In genomic region chr15:89349212-89349558, GRCh38 we compare ENCODE assay signal across 19 cellular contexts. TPM values are rescaled to one million over a fixed set of nuclear protein-coding genes. Genes with fewer than 3 reads are reported as not detected.
A peak's percentile ranks its signal among the peaks of the same experiment; 100 is the strongest.
DNase-seq lines count a peak whose midpoint lies in the region; ATAC-seq and TF ChIP-seq lines count a peak whose summit lies in the region.
"Had no signal": no experiment of that assay in that cellular context is flagged by ENCODE, and none has a peak within 500 bp of the region (broad histone marks: within the 10 kb centered on the region; RNA-seq: fewer than 3 reads in every experiment).

No MANE protein-coding gene starts in this region.

- H3K27ac ChIP-seq in CD4-positive, CD25-positive, alpha-beta regulatory T cell (ENCODE audit: insufficient read depth, low read length, poor library complexity, severe bottlenecking) = no peak overlapping the region
- H3K27ac ChIP-seq in KMS-11 (peak overlapping the region; percentile 14; the same call in 1 of the 2 replicates), osteoblast (ENCODE audit: low read depth, low read length) (no peak overlapping the region)
- H3K27ac ChIP-seq: left ventricle myocardium inferior, VCaP had no signal

- H3K36me3 Mint-ChIP-seq in CD4-positive, CD25-positive, alpha-beta regulatory T cell = no peaks in the 10 kb centered on the region
- no peaks in the 10 kb centered on the region for H3K36me3 Mint-ChIP-seq in activated CD4-positive, alpha-beta memory T cell treated with anti-CD3 and anti-CD28 coated beads, Interleukin-2, amount 10 ng/mL, durations not matched to agents 7 days and 5 days (ENCODE audit: low read depth)
- H3K36me3 Mint-ChIP-seq: activated naive CD8-positive, alpha-beta T cell treated with anti-CD3 and anti-CD28 coated beads, Interleukin-2, amount 10 ng/mL, durations not matched to agents 7 days and 5 days had no signal

- peaks cover 39% of the 10 kb centered on the region for H3K27me3 Mint-ChIP-seq in CD4-positive, CD25-positive, alpha-beta regulatory T cell
- H3K27me3 Mint-ChIP-seq in activated CD4-positive, alpha-beta memory T cell treated with anti-CD3 and anti-CD28 coated beads, Interleukin-2, amount 10 ng/mL, durations not matched to agents 7 days and 5 days = peaks cover 26% of the 10 kb centered on the region

- peak; percentile 20 to 39 for ATAC-seq in CD4-positive, CD25-positive, alpha-beta regulatory T cell (ENCODE audit: low read depth in 2 of 2)
- ATAC-seq in GM21576 (IDR thresholded peaks at IDR 0.05; ENCODE audit: unreplicated experiment) = no peak
- ATAC-seq: GM23338, Right ventricle myocardium inferior had no signal

- H3K79me2 ChIP-seq in KMS-11 (ENCODE audit: insufficient read depth, low read depth) (no peaks in the 10 kb centered on the region), osteoblast (ENCODE audit: insufficient read depth, low read length) (no peaks in the 10 kb centered on the region)

- peaks cover 4 to 9% (median 6%) of the 10 kb centered on the region in 4 donors for H3K4me1 Mint-ChIP-seq in CD4-positive, CD25-positive, alpha-beta regulatory T cell
- peaks cover 9% of the 10 kb centered on the region for H3K4me1 Mint-ChIP-seq in activated CD4-positive, alpha-beta memory T cell treated with anti-CD3 and anti-CD28 coated beads, Interleukin-2, amount 10 ng/mL, durations not matched to agents 7 days and 5 days
- H3K4me1 Mint-ChIP-seq: activated naive CD8-positive, alpha-beta T cell treated with anti-CD3 and anti-CD28 coated beads, Interleukin-2, amount 10 ng/mL, durations not matched to agents 7 days and 5 days had no signal

- H3K27me3 ChIP-seq in CD4-positive, CD25-positive, alpha-beta regulatory T cell (ENCODE audit: control insufficient read depth, insufficient read depth, low read length) = peaks cover 3% of the 10 kb centered on the region
- no peaks in the 10 kb centered on the region; the same call in 1 of the 2 replicates for H3K27me3 ChIP-seq in KMS-11 (ENCODE audit: insufficient read depth, low read depth)
- peaks cover 56% of the 10 kb centered on the region for H3K27me3 ChIP-seq in osteoblast (ENCODE audit: insufficient read depth, low read length)

- H4K20me1 ChIP-seq in KMS-11 (ENCODE audit: insufficient read depth) (no peaks in the 10 kb centered on the region), osteoblast (ENCODE audit: insufficient read depth, low read length) (peaks cover 4% of the 10 kb centered on the region)

- H3K27ac Mint-ChIP-seq in CD4-positive, CD25-positive, alpha-beta regulatory T cell = no peak overlapping the region
- peak overlapping the region; percentile 47 for H3K27ac Mint-ChIP-seq in activated CD4-positive, alpha-beta memory T cell treated with anti-CD3 and anti-CD28 coated beads, Interleukin-2, amount 10 ng/mL, durations not matched to agents 7 days and 5 days
- H3K27ac Mint-ChIP-seq: activated naive CD8-positive, alpha-beta T cell treated with anti-CD3 and anti-CD28 coated beads, Interleukin-2, amount 10 ng/mL, durations not matched to agents 7 days and 5 days; GM23338; HFFc6 had no signal

- peak overlapping the region; percentile 53 for H2AFZ ChIP-seq in KMS-11 (ENCODE audit: low read depth)
- no peak overlapping the region for H2AFZ ChIP-seq in osteoblast (ENCODE audit: low read length)
- H2AFZ ChIP-seq: GM23338 had no signal

- H3K9me3 ChIP-seq in CD4-positive, CD25-positive, alpha-beta regulatory T cell (ENCODE audit: control insufficient read depth in 2 of 2, low read length in 2 of 2) = no peaks in the 10 kb centered on the region
- H3K9me3 ChIP-seq in osteoblast (ENCODE audit: low read depth, low read length) = no peaks in the 10 kb centered on the region
- H3K9me3 ChIP-seq: left ventricle myocardium inferior had no signal

- H3K4me2 ChIP-seq in KMS-11 (peak overlapping the region; percentile 57; the same call in 1 of the 2 replicates), osteoblast (ENCODE audit: insufficient read depth, low read length) (no peak overlapping the region)
- H3K4me2 ChIP-seq: GM23338, smooth muscle cell had no signal

- H3K4me3 Mint-ChIP-seq in CD4-positive, CD25-positive, alpha-beta regulatory T cell = no peak overlapping the region
- H3K4me3 Mint-ChIP-seq in activated CD4-positive, alpha-beta memory T cell treated with anti-CD3 and anti-CD28 coated beads, Interleukin-2, amount 10 ng/mL, durations not matched to agents 7 days and 5 days = no peak overlapping the region
- H3K4me3 Mint-ChIP-seq: activated naive CD8-positive, alpha-beta T cell treated with anti-CD3 and anti-CD28 coated beads, Interleukin-2, amount 10 ng/mL, durations not matched to agents 7 days and 5 days; GM23338; HFFc6 had no signal

- H3K9me3 Mint-ChIP-seq in CD4-positive, CD25-positive, alpha-beta regulatory T cell = peaks cover 0 to 1% (median 0%) of the 10 kb centered on the region in 7 donors
- H3K9me3 Mint-ChIP-seq in activated CD4-positive, alpha-beta memory T cell treated with anti-CD3 and anti-CD28 coated beads, Interleukin-2, amount 10 ng/mL, durations not matched to agents 7 days and 5 days = no peaks in the 10 kb centered on the region
- H3K9me3 Mint-ChIP-seq: activated naive CD8-positive, alpha-beta T cell treated with anti-CD3 and anti-CD28 coated beads, Interleukin-2, amount 10 ng/mL, durations not matched to agents 7 days and 5 days; GM23338; HFFc6 had no signal

- CTCF ChIA-PET in activated CD4-positive, alpha-beta memory T cell treated with anti-CD3 and anti-CD28 coated beads, Interleukin-2, amount 10 ng/mL, durations not matched to agents 7 days and 5 days (lab: Charles Lee) = interaction anchor here (2.4 kb wide), 1 partner anchor 9 kb away, joined by 18 read pairs; no protein-coding TSS in a partner anchor
- CTCF ChIA-PET in GM10248 (lab: Yijun Ruan, JAX) = interaction anchor here (0.8 to 4.2 kb wide), 3 partner anchors 9 to 143 kb away, joined by 3 to 31 read pairs (median 3); no protein-coding TSS in a partner anchor

- H3K9ac ChIP-seq in KMS-11 = peak overlapping the region; percentile 20; the same call in 1 of the 2 replicates

- no peaks in the 10 kb centered on the region for H3K36me3 ChIP-seq in CD4-positive, CD25-positive, alpha-beta regulatory T cell (ENCODE audit: control insufficient read depth, insufficient read depth, low read length)
- H3K36me3 ChIP-seq in KMS-11 (ENCODE audit: insufficient read depth) (no peaks in the 10 kb centered on the region), osteoblast (ENCODE audit: insufficient read depth, low read length) (no peaks in the 10 kb centered on the region)
- H3K36me3 ChIP-seq: left ventricle myocardium inferior had no signal

- H3K4me3 ChIP-seq in CD4-positive, CD25-positive, alpha-beta regulatory T cell (ENCODE audit: low read depth, low read length) = no peak overlapping the region
- H3K4me3 ChIP-seq in KMS-11 (IDR thresholded peaks at IDR 0.05; ENCODE audit: insufficient read depth, low read depth, low read length) (no peak overlapping the region), osteoblast (ENCODE audit: insufficient read depth, low read length) (no peak overlapping the region)
- H3K4me3 ChIP-seq: GM23338, left ventricle myocardium inferior, smooth muscle cell had no signal

- TF ChIP-seq CTCF in KMS-11 (conservative IDR thresholded peaks at IDR 0.05; ENCODE audit: low read depth, low read length) = no peak
- TF ChIP-seq CTCF in osteoblast (IDR thresholded peaks at IDR 0.05; ENCODE audit: extremely low read depth, low read depth, low read length) = no peak
- no peak for TF ChIP-seq CTCF in GM10248 (IDR thresholded peaks at IDR 0.05; ENCODE audit: control extremely low read depth, extremely low read depth, low read depth, missing control alignments)

- H3K4me1 ChIP-seq in CD4-positive, CD25-positive, alpha-beta regulatory T cell (ENCODE audit: control insufficient read depth, insufficient read depth, low read length, poor library complexity, severe bottlenecking) = peaks cover 3% of the 10 kb centered on the region
- H3K4me1 ChIP-seq in KMS-11 (ENCODE audit: low read depth, poor library complexity, severe bottlenecking) (peaks cover 15% of the 10 kb centered on the region), osteoblast (ENCODE audit: insufficient read depth, low read length) (no peaks in the 10 kb centered on the region)
- H3K4me1 ChIP-seq: left ventricle myocardium inferior had no signal

- DNase-seq in CD4-positive, CD25-positive, alpha-beta regulatory T cell = no peak
- DNase-seq in activated CD4-positive, alpha-beta memory T cell treated with anti-CD3 and anti-CD28 coated beads, Interleukin-2, amount 10 ng/mL, durations not matched to agents 7 days and 5 days = no peak
- DNase-seq in osteoblast (ENCODE audit: insufficient read length, low spot score, missing footprints) (peak; percentile 39), GM10248 (ENCODE audit: extremely low spot score) (no peak)
- no peak for DNase-seq in activated CD8-positive, alpha-beta memory T cell treated with anti-CD3 and anti-CD28 coated beads, Interleukin-2, amount 50 U/mL, for 48 hours
- DNase-seq: activated effector memory CD4-positive, alpha-beta T cell treated with Interleukin-2 at 50 U/mL for 16 hours; activated naive CD8-positive, alpha-beta T cell treated with anti-CD3 and anti-CD28 coated beads, Interleukin-2, amount 10 ng/mL, durations not matched to agents 7 days and 5 days; HFFc6; Karpas-422; left ventricle myocardium inferior; stimulated activated CD8-positive, alpha-beta memory T cell treated with anti-CD3 and anti-CD28 coated beads, Interleukin-4, amount 100 ng/mL, for 48 hours; T-helper 9 cell; trophoblast cell had no signal

- POLR2A ChIA-PET in activated CD4-positive, alpha-beta memory T cell treated with anti-CD3 and anti-CD28 coated beads, Interleukin-2, amount 10 ng/mL, durations not matched to agents 7 days and 5 days (lab: Charles Lee) = no interaction called here
- POLR2A ChIA-PET in GM10248 (lab: Yijun Ruan, JAX) = no interaction called here

RNA-seq across cellular contexts. Expression of gene POLG, which starts 14.6 kb away (rescaled TPM):
- total RNA-seq in CD4-positive, CD25-positive, alpha-beta regulatory T cell = 157 TPM
- polyA plus RNA-seq in CD4-positive, CD25-positive, alpha-beta regulatory T cell = 10 to 100 TPM; 31.2 to 38.3 (median 33.7) TPM
- total RNA-seq in activated CD4-positive, alpha-beta memory T cell treated with anti-CD3 and anti-CD28 coated beads, Interleukin-2, amount 10 ng/mL, durations not matched to agents 7 days and 5 days = 100 to 1,000 TPM; 106 to 109 TPM
- 50.7 and 61.2 TPM in 2 replicates for total RNA-seq in osteoblast
